In the genomic region with DNA sequence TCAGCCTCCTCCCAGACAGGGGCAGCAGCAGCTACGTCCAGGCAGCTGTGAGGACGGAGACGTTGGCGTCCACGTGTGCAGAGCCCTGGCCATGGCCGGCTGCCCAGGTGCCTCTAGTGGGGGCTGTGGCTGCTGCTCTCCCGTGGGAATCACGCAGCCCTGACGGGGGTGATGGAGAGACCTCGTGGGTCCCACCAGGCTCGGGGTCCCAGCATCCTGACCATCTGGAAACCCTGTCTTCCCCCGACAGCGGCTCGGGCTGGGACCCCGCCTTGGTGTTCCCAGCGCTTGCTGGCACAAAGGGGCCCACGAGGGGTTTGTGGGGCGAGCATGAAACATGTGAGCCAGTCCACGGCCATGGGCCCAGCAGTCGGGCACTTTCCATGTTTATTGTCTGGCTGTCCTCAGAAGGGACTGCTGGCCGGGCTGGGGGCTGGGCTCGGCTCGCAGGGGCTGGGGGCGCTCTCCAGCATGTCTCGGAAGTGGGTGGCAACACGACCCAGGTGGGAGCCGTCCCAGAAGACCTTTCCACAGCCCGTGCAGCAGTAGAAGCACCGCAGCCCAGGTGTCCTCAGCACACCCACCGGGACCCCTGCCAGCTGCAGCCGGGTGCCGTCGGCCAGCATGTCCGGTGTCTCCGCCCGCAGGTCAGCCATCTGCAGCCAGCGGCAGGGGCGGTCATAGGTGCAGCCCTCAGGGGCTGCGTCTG, we compare ENCODE assay signal across 2 cellular contexts.
A peak's percentile ranks its signal among the peaks of the same experiment; 100 is the strongest.
TF ChIP-seq lines count a peak whose summit lies in the region.

No MANE protein-coding gene starts in this region.

TF ChIP-seq in HEK293, 187 proteins besides CTCF, POLR2A, EP300 and RAD21:
- TF ChIP-seq, protein P1, sequence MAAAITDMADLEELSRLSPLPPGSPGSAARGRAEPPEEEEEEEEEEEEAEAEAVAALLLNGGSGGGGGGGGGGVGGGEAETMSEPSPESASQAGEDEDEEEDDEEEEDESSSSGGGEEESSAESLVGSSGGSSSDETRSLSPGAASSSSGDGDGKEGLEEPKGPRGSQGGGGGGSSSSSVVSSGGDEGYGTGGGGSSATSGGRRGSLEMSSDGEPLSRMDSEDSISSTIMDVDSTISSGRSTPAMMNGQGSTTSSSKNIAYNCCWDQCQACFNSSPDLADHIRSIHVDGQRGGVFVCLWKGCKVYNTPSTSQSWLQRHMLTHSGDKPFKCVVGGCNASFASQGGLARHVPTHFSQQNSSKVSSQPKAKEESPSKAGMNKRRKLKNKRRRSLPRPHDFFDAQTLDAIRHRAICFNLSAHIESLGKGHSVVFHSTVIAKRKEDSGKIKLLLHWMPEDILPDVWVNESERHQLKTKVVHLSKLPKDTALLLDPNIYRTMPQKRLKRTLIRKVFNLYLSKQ (tag by site-specific recombination; IDR thresholded peaks at IDR 0.05; ENCODE audit: borderline replicate concordance) = no peak
- 0 out of 2 replicates have a peak, but pooled peaks have one; percentile 30 for TF ChIP-seq ZNF600 (tag by site-specific recombination; IDR thresholded peaks at IDR 0.05)

TF ChIP-seq in HepG2, 621 proteins besides CTCF, POLR2A, EP300 and RAD21 (continues in another document):
- TF ChIP-seq SMC3 (IDR thresholded peaks at IDR 0.05; ENCODE audit: low read length) (no peak), MTF2 (CRISPR knock-in tag; IDR thresholded peaks at IDR 0.05; ENCODE audit: borderline replicate concordance) (no peak), ZFX (CRISPR knock-in tag; IDR thresholded peaks at IDR 0.05; ENCODE audit: low read depth) (no peak), CCDC6 (CRISPR knock-in tag; IDR thresholded peaks at IDR 0.05) (no peak), KDM5A (IDR thresholded peaks at IDR 0.05; ENCODE audit: borderline replicate concordance, low read length) (no peak), MTF1 (CRISPR knock-in tag; IDR thresholded peaks at IDR 0.05) (no peak), ZNF883 (CRISPR knock-in tag; IDR thresholded peaks at IDR 0.05; ENCODE audit: not compliant biosample characterization) (no peak), REXO4 (CRISPR knock-in tag; IDR thresholded peaks at IDR 0.05; ENCODE audit: borderline replicate concordance) (no peak), ZNF234 (CRISPR knock-in tag; conservative IDR thresholded peaks at IDR 0.05) (0 out of 2 replicates have a peak, but pooled peaks have one; percentile 39), ZNF766 (CRISPR knock-in tag; IDR thresholded peaks at IDR 0.05; ENCODE audit: borderline replicate concordance) (no peak), NFKB2 (CRISPR knock-in tag; IDR thresholded peaks at IDR 0.05; ENCODE audit: borderline replicate concordance) (no peak), MAFG (CRISPR knock-in tag; IDR thresholded peaks at IDR 0.05) (no peak), ZNF501 (CRISPR knock-in tag; IDR thresholded peaks at IDR 0.05) (peak; percentile 23; the same call in 1 of the 2 replicates), ERF (CRISPR knock-in tag; IDR thresholded peaks at IDR 0.05) (no peak), ZNF777 (CRISPR knock-in tag; IDR thresholded peaks at IDR 0.05) (0 out of 2 replicates have a peak, but pooled peaks have one; percentile 32), MEIS2 (CRISPR knock-in tag; IDR thresholded peaks at IDR 0.05) (no peak), ASH2L (IDR thresholded peaks at IDR 0.05; ENCODE audit: insufficient read length, low read depth, low read length) (no peak), ZNF556 (CRISPR knock-in tag; IDR thresholded peaks at IDR 0.05; ENCODE audit: borderline replicate concordance) (no peak), ZFY (CRISPR knock-in tag; IDR thresholded peaks at IDR 0.05) (no peak), ZSCAN9 (CRISPR knock-in tag; IDR thresholded peaks at IDR 0.05; ENCODE audit: borderline replicate concordance) (no peak), ZNF549 (CRISPR knock-in tag; IDR thresholded peaks at IDR 0.05) (no peak), ZNF572 (CRISPR knock-in tag; IDR thresholded peaks at IDR 0.05) (no peak), RXRB (CRISPR knock-in tag; IDR thresholded peaks at IDR 0.05; ENCODE audit: borderline replicate concordance) (no peak), ZFP36 (IDR thresholded peaks at IDR 0.05; ENCODE audit: borderline replicate concordance, low read depth, low read length, partially characterized antibody) (no peak), SP140L (CRISPR knock-in tag; IDR thresholded peaks at IDR 0.05; ENCODE audit: borderline replicate concordance) (no peak), ZNF768 (CRISPR knock-in tag; IDR thresholded peaks at IDR 0.05) (no peak), ZBTB8A (CRISPR knock-in tag; IDR thresholded peaks at IDR 0.05; ENCODE audit: borderline replicate concordance, low read depth) (no peak), ZNF256 (CRISPR knock-in tag; conservative IDR thresholded peaks at IDR 0.05) (no peak), TGIF2 (CRISPR knock-in tag; IDR thresholded peaks at IDR 0.05) (0 out of 2 replicates have a peak, but pooled peaks have one; percentile 34), CEBPG (CRISPR knock-in tag; IDR thresholded peaks at IDR 0.05) (no peak), SAP130 (CRISPR knock-in tag; IDR thresholded peaks at IDR 0.05; ENCODE audit: low read depth) (peak; percentile 34; the same call in 1 of the 2 replicates)
- TF ChIP-seq, protein P2, sequence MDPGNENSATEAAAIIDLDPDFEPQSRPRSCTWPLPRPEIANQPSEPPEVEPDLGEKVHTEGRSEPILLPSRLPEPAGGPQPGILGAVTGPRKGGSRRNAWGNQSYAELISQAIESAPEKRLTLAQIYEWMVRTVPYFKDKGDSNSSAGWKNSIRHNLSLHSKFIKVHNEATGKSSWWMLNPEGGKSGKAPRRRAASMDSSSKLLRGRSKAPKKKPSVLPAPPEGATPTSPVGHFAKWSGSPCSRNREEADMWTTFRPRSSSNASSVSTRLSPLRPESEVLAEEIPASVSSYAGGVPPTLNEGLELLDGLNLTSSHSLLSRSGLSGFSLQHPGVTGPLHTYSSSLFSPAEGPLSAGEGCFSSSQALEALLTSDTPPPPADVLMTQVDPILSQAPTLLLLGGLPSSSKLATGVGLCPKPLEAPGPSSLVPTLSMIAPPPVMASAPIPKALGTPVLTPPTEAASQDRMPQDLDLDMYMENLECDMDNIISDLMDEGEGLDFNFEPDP (CRISPR knock-in tag; conservative IDR thresholded peaks at IDR 0.05) = no peak
- TF ChIP-seq, protein P3, sequence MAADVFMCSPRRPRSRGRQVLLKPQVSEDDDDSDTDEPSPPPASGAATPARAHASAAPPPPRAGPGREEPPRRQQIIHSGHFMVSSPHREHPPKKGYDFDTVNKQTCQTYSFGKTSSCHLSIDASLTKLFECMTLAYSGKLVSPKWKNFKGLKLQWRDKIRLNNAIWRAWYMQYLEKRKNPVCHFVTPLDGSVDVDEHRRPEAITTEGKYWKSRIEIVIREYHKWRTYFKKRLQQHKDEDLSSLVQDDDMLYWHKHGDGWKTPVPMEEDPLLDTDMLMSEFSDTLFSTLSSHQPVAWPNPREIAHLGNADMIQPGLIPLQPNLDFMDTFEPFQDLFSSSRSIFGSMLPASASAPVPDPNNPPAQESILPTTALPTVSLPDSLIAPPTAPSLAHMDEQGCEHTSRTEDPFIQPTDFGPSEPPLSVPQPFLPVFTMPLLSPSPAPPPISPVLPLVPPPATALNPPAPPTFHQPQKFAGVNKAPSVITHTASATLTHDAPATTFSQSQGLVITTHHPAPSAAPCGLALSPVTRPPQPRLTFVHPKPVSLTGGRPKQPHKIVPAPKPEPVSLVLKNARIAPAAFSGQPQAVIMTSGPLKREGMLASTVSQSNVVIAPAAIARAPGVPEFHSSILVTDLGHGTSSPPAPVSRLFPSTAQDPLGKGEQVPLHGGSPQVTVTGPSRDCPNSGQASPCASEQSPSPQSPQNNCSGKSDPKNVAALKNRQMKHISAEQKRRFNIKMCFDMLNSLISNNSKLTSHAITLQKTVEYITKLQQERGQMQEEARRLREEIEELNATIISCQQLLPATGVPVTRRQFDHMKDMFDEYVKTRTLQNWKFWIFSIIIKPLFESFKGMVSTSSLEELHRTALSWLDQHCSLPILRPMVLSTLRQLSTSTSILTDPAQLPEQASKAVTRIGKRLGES (CRISPR knock-in tag; IDR thresholded peaks at IDR 0.05; ENCODE audit: borderline replicate concordance) = no peak
- TF ChIP-seq, protein P4, sequence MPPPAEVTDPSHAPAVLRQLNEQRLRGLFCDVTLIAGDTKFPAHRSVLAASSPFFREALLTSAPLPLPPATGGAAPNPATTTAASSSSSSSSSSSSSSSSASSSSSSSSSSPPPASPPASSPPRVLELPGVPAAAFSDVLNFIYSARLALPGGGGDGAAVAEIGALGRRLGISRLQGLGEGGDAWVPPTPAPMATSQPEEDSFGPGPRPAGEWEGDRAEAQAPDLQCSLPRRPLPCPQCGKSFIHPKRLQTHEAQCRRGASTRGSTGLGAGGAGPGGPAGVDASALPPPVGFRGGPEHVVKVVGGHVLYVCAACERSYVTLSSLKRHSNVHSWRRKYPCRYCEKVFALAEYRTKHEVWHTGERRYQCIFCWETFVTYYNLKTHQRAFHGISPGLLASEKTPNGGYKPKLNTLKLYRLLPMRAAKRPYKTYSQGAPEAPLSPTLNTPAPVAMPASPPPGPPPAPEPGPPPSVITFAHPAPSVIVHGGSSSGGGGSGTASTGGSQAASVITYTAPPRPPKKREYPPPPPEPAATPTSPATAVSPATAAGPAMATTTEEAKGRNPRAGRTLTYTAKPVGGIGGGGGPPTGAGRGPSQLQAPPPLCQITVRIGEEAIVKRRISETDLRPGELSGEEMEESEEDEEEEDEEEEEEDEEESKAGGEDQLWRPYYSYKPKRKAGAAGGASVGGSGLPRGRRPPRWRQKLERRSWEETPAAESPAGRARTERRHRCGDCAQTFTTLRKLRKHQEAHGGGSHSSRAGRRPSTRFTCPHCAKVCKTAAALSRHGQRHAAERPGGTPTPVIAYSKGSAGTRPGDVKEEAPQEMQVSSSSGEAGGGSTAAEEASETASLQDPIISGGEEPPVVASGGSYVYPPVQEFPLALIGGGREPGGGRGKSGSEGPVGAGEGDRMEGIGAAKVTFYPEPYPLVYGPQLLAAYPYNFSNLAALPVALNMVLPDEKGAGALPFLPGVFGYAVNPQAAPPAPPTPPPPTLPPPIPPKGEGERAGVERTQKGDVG (CRISPR knock-in tag; IDR thresholded peaks at IDR 0.05; ENCODE audit: borderline replicate concordance) = no peak
- TF ChIP-seq, protein P5, sequence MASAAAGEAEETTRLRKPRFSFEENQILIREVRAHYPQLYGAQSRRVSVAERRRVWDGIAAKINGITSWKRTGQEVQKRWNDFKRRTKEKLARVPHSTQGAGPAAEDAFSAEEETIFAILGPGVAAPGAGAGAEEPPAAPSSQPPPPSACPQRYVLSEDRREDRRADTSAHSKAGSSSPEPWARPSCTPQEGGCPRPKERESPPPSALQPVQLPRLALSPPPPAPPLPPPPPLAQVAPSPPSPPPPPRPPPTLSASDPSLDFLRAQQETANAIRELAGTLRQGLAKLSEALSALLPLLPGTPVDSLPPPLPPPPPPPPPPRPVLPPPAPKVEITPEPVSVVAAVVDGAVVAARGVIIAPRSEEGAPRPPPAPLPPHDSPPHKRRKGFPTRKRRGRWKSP (CRISPR knock-in tag; IDR thresholded peaks at IDR 0.05) = no peak
- TF ChIP-seq, protein P6, sequence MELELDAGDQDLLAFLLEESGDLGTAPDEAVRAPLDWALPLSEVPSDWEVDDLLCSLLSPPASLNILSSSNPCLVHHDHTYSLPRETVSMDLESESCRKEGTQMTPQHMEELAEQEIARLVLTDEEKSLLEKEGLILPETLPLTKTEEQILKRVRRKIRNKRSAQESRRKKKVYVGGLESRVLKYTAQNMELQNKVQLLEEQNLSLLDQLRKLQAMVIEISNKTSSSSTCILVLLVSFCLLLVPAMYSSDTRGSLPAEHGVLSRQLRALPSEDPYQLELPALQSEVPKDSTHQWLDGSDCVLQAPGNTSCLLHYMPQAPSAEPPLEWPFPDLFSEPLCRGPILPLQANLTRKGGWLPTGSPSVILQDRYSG (CRISPR knock-in tag; IDR thresholded peaks at IDR 0.05) = no peak
- TF ChIP-seq, protein P7, sequence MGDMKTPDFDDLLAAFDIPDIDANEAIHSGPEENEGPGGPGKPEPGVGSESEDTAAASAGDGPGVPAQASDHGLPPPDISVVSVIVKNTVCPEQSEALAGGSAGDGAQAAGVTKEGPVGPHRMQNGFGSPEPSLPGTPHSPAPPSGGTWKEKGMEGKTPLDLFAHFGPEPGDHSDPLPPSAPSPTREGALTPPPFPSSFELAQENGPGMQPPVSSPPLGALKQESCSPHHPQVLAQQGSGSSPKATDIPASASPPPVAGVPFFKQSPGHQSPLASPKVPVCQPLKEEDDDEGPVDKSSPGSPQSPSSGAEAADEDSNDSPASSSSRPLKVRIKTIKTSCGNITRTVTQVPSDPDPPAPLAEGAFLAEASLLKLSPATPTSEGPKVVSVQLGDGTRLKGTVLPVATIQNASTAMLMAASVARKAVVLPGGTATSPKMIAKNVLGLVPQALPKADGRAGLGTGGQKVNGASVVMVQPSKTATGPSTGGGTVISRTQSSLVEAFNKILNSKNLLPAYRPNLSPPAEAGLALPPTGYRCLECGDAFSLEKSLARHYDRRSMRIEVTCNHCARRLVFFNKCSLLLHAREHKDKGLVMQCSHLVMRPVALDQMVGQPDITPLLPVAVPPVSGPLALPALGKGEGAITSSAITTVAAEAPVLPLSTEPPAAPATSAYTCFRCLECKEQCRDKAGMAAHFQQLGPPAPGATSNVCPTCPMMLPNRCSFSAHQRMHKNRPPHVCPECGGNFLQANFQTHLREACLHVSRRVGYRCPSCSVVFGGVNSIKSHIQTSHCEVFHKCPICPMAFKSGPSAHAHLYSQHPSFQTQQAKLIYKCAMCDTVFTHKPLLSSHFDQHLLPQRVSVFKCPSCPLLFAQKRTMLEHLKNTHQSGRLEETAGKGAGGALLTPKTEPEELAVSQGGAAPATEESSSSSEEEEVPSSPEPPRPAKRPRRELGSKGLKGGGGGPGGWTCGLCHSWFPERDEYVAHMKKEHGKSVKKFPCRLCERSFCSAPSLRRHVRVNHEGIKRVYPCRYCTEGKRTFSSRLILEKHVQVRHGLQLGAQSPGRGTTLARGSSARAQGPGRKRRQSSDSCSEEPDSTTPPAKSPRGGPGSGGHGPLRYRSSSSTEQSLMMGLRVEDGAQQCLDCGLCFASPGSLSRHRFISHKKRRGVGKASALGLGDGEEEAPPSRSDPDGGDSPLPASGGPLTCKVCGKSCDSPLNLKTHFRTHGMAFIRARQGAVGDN (CRISPR knock-in tag; IDR thresholded peaks at IDR 0.05) = peak; percentile 37; the same call in 1 of the 2 replicates
- TF ChIP-seq, protein P8, sequence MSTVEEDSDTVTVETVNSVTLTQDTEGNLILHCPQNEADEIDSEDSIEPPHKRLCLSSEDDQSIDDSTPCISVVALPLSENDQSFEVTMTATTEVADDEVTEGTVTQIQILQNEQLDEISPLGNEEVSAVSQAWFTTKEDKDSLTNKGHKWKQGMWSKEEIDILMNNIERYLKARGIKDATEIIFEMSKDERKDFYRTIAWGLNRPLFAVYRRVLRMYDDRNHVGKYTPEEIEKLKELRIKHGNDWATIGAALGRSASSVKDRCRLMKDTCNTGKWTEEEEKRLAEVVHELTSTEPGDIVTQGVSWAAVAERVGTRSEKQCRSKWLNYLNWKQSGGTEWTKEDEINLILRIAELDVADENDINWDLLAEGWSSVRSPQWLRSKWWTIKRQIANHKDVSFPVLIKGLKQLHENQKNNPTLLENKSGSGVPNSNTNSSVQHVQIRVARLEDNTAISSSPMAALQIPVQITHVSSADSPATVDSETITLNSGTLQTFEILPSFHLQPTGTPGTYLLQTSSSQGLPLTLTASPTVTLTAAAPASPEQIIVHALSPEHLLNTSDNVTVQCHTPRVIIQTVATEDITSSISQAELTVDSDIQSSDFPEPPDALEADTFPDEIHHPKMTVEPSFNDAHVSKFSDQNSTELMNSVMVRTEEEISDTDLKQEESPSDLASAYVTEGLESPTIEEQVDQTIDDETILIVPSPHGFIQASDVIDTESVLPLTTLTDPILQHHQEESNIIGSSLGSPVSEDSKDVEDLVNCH (CRISPR knock-in tag; IDR thresholded peaks at IDR 0.05) = no peak
